ENCODE assay signal across 12 cellular contexts in the genomic region with DNA sequence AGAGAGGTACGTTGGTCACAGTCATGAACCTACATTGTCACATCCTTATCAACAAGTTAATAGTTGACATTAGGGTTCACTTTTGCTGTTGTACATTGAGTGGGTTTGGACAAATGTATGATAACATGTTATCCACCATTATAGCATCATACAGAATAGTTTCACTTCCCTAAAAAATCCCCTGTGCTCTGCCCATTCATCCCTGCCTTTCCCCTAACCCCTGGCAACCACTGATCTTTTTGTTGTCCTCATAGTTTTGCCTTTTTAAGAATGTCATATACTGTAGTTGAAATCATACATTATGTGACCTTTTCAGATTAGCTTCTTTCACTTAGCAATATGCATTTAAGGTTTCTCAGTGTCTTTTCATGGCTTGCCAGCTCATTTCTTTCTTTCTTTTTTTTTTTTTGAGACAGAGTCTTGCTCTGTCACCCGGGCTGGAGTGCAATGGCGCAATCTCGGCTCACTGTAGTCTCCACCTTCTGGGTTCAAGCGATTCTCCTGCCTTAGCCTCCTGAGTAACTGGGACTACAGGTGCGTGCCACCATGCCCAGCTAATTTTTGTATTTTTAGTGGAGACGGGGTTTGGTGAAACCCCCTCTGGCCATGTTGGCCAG. TPM values are rescaled to one million over a fixed set of nuclear protein-coding genes. Genes with fewer than 3 reads are reported as not detected.
DNase-seq lines count a peak whose midpoint lies in the region; ATAC-seq lines count a peak whose summit lies in the region.
"Had no signal": no experiment of that assay in that cellular context is flagged by ENCODE, and none has a peak within 500 bp of the region (broad histone marks: within the 10 kb centered on the region; RNA-seq: fewer than 3 reads in every experiment).

No MANE protein-coding gene starts in this region.

- DNase-seq in activated T-helper 1 cell treated with anti-CD3 and anti-CD28 coated beads, Interleukin-12 subunit alpha, Interleukin-12 subunit beta, Interleukin-2, Interleukin-4 antibody, amounts not matched to agents 30 ng/mL and 10 ng/mL and 1 ng/mL, durations not matched to agents 14 hours and 24 hours and 36 hours (ENCODE audit: low spot score): no peak
- DNase-seq in putamen (ENCODE audit: low spot score) (no peak), glomerular visceral epithelial cell (ENCODE audit: extremely low spot score) (no peak), DMS 273 treated with DMSO at 0.1 percent for 48 hours (lab: John Stamatoyannopoulos, UW) (no peak)
- DNase-seq in stimulated activated CD4-positive, alpha-beta T cell treated with anti-CD3 and anti-CD28 coated beads, Interleukin-4, amount 100 ng/mL, for 24 hours: no peak
- DNase-seq: GDM1; left lung; NCI-H748 treated with DMSO at 0.1 percent for 48 hours; stimulated activated CD8-positive, alpha-beta memory T cell treated with anti-CD3 and anti-CD28 coated beads, Interleukin-4, amount 100 ng/mL, for 48 hours had no signal

- no peak overlapping the region for H3K4me3 Mint-ChIP-seq in activated T-helper 1 cell treated with anti-CD3 and anti-CD28 coated beads, Interleukin-12 subunit alpha, Interleukin-12 subunit beta, Interleukin-2, Interleukin-4 antibody, amounts not matched to agents 30 ng/mL and 10 ng/mL and 1 ng/mL, durations not matched to agents 14 hours and 24 hours and 36 hours

- intact Hi-C loops in activated T-helper 1 cell treated with anti-CD3 and anti-CD28 coated beads, Interleukin-12 subunit alpha, Interleukin-12 subunit beta, Interleukin-2, Interleukin-4 antibody, amounts not matched to agents 30 ng/mL and 10 ng/mL and 1 ng/mL, durations not matched to agents 14 hours and 24 hours and 36 hours (cut with micrococcal nuclease): no loop called here

- H3K36me3 Mint-ChIP-seq in activated T-helper 1 cell treated with anti-CD3 and anti-CD28 coated beads, Interleukin-12 subunit alpha, Interleukin-12 subunit beta, Interleukin-2, Interleukin-4 antibody, amounts not matched to agents 30 ng/mL and 10 ng/mL and 1 ng/mL, durations not matched to agents 14 hours and 24 hours and 36 hours (ENCODE audit: low read depth): peaks cover 17% of the 10 kb centered on the region

- ATAC-seq in GM18511 (IDR thresholded peaks at IDR 0.05; ENCODE audit: unreplicated experiment) (peak; percentile 71), GM21360 (IDR thresholded peaks at IDR 0.05; ENCODE audit: unreplicated experiment) (peak; percentile 71), HG03135 (IDR thresholded peaks at IDR 0.05; ENCODE audit: unreplicated experiment) (peak; percentile 60)
- ATAC-seq: left lung had no signal

- peaks cover 5% of the 10 kb centered on the region for H3K27me3 Mint-ChIP-seq in activated T-helper 1 cell treated with anti-CD3 and anti-CD28 coated beads, Interleukin-12 subunit alpha, Interleukin-12 subunit beta, Interleukin-2, Interleukin-4 antibody, amounts not matched to agents 30 ng/mL and 10 ng/mL and 1 ng/mL, durations not matched to agents 14 hours and 24 hours and 36 hours (ENCODE audit: insufficient read depth)

- H3K9me3 Mint-ChIP-seq in activated T-helper 1 cell treated with anti-CD3 and anti-CD28 coated beads, Interleukin-12 subunit alpha, Interleukin-12 subunit beta, Interleukin-2, Interleukin-4 antibody, amounts not matched to agents 30 ng/mL and 10 ng/mL and 1 ng/mL, durations not matched to agents 14 hours and 24 hours and 36 hours: peaks cover 9% of the 10 kb centered on the region

- H3K27ac Mint-ChIP-seq in activated T-helper 1 cell treated with anti-CD3 and anti-CD28 coated beads, Interleukin-12 subunit alpha, Interleukin-12 subunit beta, Interleukin-2, Interleukin-4 antibody, amounts not matched to agents 30 ng/mL and 10 ng/mL and 1 ng/mL, durations not matched to agents 14 hours and 24 hours and 36 hours: peak overlapping the region; percentile 14

- peaks cover 77% of the 10 kb centered on the region for H3K4me1 Mint-ChIP-seq in activated T-helper 1 cell treated with anti-CD3 and anti-CD28 coated beads, Interleukin-12 subunit alpha, Interleukin-12 subunit beta, Interleukin-2, Interleukin-4 antibody, amounts not matched to agents 30 ng/mL and 10 ng/mL and 1 ng/mL, durations not matched to agents 14 hours and 24 hours and 36 hours (ENCODE audit: low read depth)

RNA-seq across cellular contexts. Expression of a gene that starts 50.6 kb away (rescaled TPM):
- total RNA-seq in activated T-helper 1 cell treated with anti-CD3 and anti-CD28 coated beads, Interleukin-12 subunit alpha, Interleukin-12 subunit beta, Interleukin-2, Interleukin-4 antibody, amounts not matched to agents 30 ng/mL and 10 ng/mL and 1 ng/mL, durations not matched to agents 14 hours and 24 hours and 36 hours: 109 and 112 TPM in 2 replicates
